Comparison of ENCODE assay signal across 13 cellular contexts in the genomic region with DNA sequence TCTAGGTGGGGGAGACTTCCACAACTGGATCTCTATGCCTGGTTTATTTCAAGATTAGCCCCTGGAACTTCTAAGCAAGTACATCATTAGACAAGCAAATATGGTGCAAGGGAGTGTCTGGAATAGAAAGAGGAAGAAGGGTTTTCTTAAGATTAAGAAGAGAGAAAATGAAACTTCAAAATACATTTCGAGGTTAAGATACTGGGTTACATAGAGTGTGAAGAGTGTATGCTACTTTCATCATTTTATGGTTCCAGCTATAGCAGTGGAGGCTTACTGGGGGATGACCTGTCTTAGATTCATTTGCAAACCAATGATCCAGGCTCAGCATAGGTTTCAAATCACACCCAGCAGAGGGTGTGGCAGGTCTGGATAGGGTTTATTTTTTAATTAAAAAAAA.
DNase-seq lines count a peak whose midpoint lies in the region; ATAC-seq lines count a peak whose summit lies in the region.
"Had no signal": no experiment of that assay in that cellular context is flagged by ENCODE, and none has a peak within 500 bp of the region (broad histone marks: within the 10 kb centered on the region; RNA-seq: fewer than 3 reads in every experiment).

No MANE protein-coding gene starts in this region.

- intact Hi-C loops in activated T-helper 2 cell treated with anti-CD3 and anti-CD28 coated beads, Interferon-gamma antibody, Interleukin-2, Interleukin-4, amounts not matched to agents 10 μg/mL and 5 μg/mL and 100 μg/mL, durations not matched to agents 14 hours and 24 hours and 36 hours (cut with micrococcal nuclease) = no loop called here
- intact Hi-C loops in aorta (cut with DNase I) = no loop called here

- WGBS in aorta, 2 donors = 78% methylated on average over 1 of the region's 1 CpG

- no peak overlapping the region for H3K4me3 ChIP-seq in aorta (ENCODE audit: low read length in 2 of 2)
- H3K4me3 ChIP-seq: stomach had no signal

- H3K36me3 Mint-ChIP-seq in natural killer cell treated with Interleukin-12 subunit alpha and Interleukin-12 subunit beta and Interleukin-15 and Interleukin-18, amount 100 ng/mL, for 72 hours = peaks cover 18% of the 10 kb centered on the region
- H3K36me3 Mint-ChIP-seq in activated T-helper 2 cell treated with anti-CD3 and anti-CD28 coated beads, Interferon-gamma antibody, Interleukin-2, Interleukin-4, amounts not matched to agents 10 μg/mL and 5 μg/mL and 100 μg/mL, durations not matched to agents 14 hours and 24 hours and 36 hours (ENCODE audit: low read depth) = peaks cover 4% of the 10 kb centered on the region

- no peaks in the 10 kb centered on the region for H3K36me3 ChIP-seq in aorta (ENCODE audit: control insufficient read depth in 1 of 2, insufficient read depth in 2 of 2, low read length in 1 of 2)
- H3K36me3 ChIP-seq: stomach had no signal

- ATAC-seq in GM18499 (IDR thresholded peaks at IDR 0.05; ENCODE audit: insufficient read depth, unreplicated experiment) = peak; percentile 96
- peak; percentile 91 for ATAC-seq in GM19452 (IDR thresholded peaks at IDR 0.05; ENCODE audit: unreplicated experiment)
- peak; percentile 89 for ATAC-seq in HG02870 (IDR thresholded peaks at IDR 0.05; ENCODE audit: unreplicated experiment)
- ATAC-seq in HG03565 (IDR thresholded peaks at IDR 0.05; ENCODE audit: unreplicated experiment) = peak; percentile 88
- ATAC-seq in natural killer cell treated with Interleukin-12 subunit alpha and Interleukin-12 subunit beta and Interleukin-15 and Interleukin-18, amount 100 ng/mL, for 72 hours = no peak
- no peak for ATAC-seq in aorta (ENCODE audit: low FRiP score)
- ATAC-seq: natural killer cell had no signal

- peaks cover 8 to 17% of the 10 kb centered on the region in 2 donors for H3K27me3 Mint-ChIP-seq in natural killer cell treated with Interleukin-12 subunit alpha and Interleukin-12 subunit beta and Interleukin-15 and Interleukin-18, amount 100 ng/mL, for 72 hours
- H3K27me3 Mint-ChIP-seq in activated T-helper 2 cell treated with anti-CD3 and anti-CD28 coated beads, Interferon-gamma antibody, Interleukin-2, Interleukin-4, amounts not matched to agents 10 μg/mL and 5 μg/mL and 100 μg/mL, durations not matched to agents 14 hours and 24 hours and 36 hours (ENCODE audit: low read depth) = peaks cover 4% of the 10 kb centered on the region

- no peak overlapping the region for H3K4me3 Mint-ChIP-seq in natural killer cell treated with Interleukin-12 subunit alpha and Interleukin-12 subunit beta and Interleukin-15 and Interleukin-18, amount 100 ng/mL, for 72 hours
- H3K4me3 Mint-ChIP-seq in activated T-helper 2 cell treated with anti-CD3 and anti-CD28 coated beads, Interferon-gamma antibody, Interleukin-2, Interleukin-4, amounts not matched to agents 10 μg/mL and 5 μg/mL and 100 μg/mL, durations not matched to agents 14 hours and 24 hours and 36 hours (ENCODE audit: low read depth) = no peak overlapping the region
- H3K4me3 Mint-ChIP-seq: natural killer cell had no signal

- H3K27ac ChIP-seq in aorta (ENCODE audit: low read depth in 1 of 2, low read length in 2 of 2) = no peak overlapping the region
- H3K27ac ChIP-seq: stomach, VCaP had no signal

- no peak for DNase-seq in natural killer cell treated with Interleukin-12 subunit alpha and Interleukin-12 subunit beta and Interleukin-15 and Interleukin-18, amount 100 ng/mL, for 72 hours (ENCODE audit: low spot score)
- DNase-seq in NCI-H526 (lab: John Stamatoyannopoulos, UW) = no peak
- DNase-seq in activated T-helper 2 cell treated with anti-CD3 and anti-CD28 coated beads, Interferon-gamma antibody, Interleukin-2, Interleukin-4, amounts not matched to agents 10 μg/mL and 5 μg/mL and 100 μg/mL, durations not matched to agents 14 hours and 24 hours and 36 hours (ENCODE audit: low spot score) = no peak
- no peak for DNase-seq in aorta
- DNase-seq: activated effector memory CD4-positive, alpha-beta T cell treated with Interleukin-2 at 50 U/mL for 16 hours; natural killer cell; NCI-H146; stomach had no signal

- no peaks in the 10 kb centered on the region for H3K4me1 Mint-ChIP-seq in natural killer cell treated with Interleukin-12 subunit alpha and Interleukin-12 subunit beta and Interleukin-15 and Interleukin-18, amount 100 ng/mL, for 72 hours (ENCODE audit: low read depth in 2 of 2)
- H3K4me1 Mint-ChIP-seq in activated T-helper 2 cell treated with anti-CD3 and anti-CD28 coated beads, Interferon-gamma antibody, Interleukin-2, Interleukin-4, amounts not matched to agents 10 μg/mL and 5 μg/mL and 100 μg/mL, durations not matched to agents 14 hours and 24 hours and 36 hours (ENCODE audit: low read depth) = peaks cover 2% of the 10 kb centered on the region
- H3K4me1 Mint-ChIP-seq: natural killer cell had no signal

- peaks cover 7% of the 10 kb centered on the region for H3K9me3 Mint-ChIP-seq in natural killer cell treated with Interleukin-12 subunit alpha and Interleukin-12 subunit beta and Interleukin-15 and Interleukin-18, amount 100 ng/mL, for 72 hours
- H3K9me3 Mint-ChIP-seq in activated T-helper 2 cell treated with anti-CD3 and anti-CD28 coated beads, Interferon-gamma antibody, Interleukin-2, Interleukin-4, amounts not matched to agents 10 μg/mL and 5 μg/mL and 100 μg/mL, durations not matched to agents 14 hours and 24 hours and 36 hours = peaks cover 28% of the 10 kb centered on the region

- H3K4me1 ChIP-seq in aorta (ENCODE audit: control insufficient read depth in 1 of 2, insufficient read depth in 2 of 2, low read length in 2 of 2) = no peaks in the 10 kb centered on the region

- H3K27ac Mint-ChIP-seq in natural killer cell treated with Interleukin-12 subunit alpha and Interleukin-12 subunit beta and Interleukin-15 and Interleukin-18, amount 100 ng/mL, for 72 hours = no peak overlapping the region
- H3K27ac Mint-ChIP-seq in activated T-helper 2 cell treated with anti-CD3 and anti-CD28 coated beads, Interferon-gamma antibody, Interleukin-2, Interleukin-4, amounts not matched to agents 10 μg/mL and 5 μg/mL and 100 μg/mL, durations not matched to agents 14 hours and 24 hours and 36 hours = no peak overlapping the region
- H3K27ac Mint-ChIP-seq: natural killer cell had no signal

- H3K9me3 ChIP-seq in aorta (ENCODE audit: control insufficient read depth, low read length) = peaks cover 3% of the 10 kb centered on the region

- H3K27me3 ChIP-seq in aorta (ENCODE audit: control insufficient read depth in 1 of 2, insufficient read depth in 2 of 2, low read length in 1 of 2) = no peaks in the 10 kb centered on the region
- H3K27me3 ChIP-seq: stomach had no signal

Comparison
In these comparisons a context has a peak if more than half of its experiments do, and no peak if none do; other contexts are left out.
1. ATAC-seq: peak in GM18499 (single experiment), GM19452 (single experiment), HG02870 (single experiment) and HG03565 (single experiment); none in natural killer cell treated with Interleukin-12 subunit alpha and Interleukin-12 subunit beta and Interleukin-15 and Interleukin-18, amount 100 ng/mL, for 72 hours (0 of 2) and aorta (single experiment).